ENCODE assay signal across 20 cellular contexts in genomic region chr18:10036479-10036878, GRCh38.
DNase-seq lines count a peak whose midpoint lies in the region; ATAC-seq, FAIRE-seq and TF ChIP-seq lines count a peak whose summit lies in the region.
"Had no signal": no experiment of that assay in that cellular context is flagged by ENCODE, and none has a peak within 500 bp of the region (broad histone marks: within the 10 kb centered on the region; RNA-seq: fewer than 3 reads in every experiment).

No MANE protein-coding gene starts in this region.

- WGBS in IMR-90 (ENCODE audit: extremely low coverage in 2 of 2, insufficient read length in 1 of 2), 2 experiments, result no CpG with 5 or more reads among the region's 6 CpGs
- WGBS in pancreas, 2 donors, result 90 to 93% methylated on average over 6 of the region's 6 CpGs

- no peak overlapping the region for H3K4me2 ChIP-seq in IMR-90 (ENCODE audit: low read depth, low read length)

- no peak overlapping the region; the same call in 1 of the 2 replicates for H2BK20ac ChIP-seq in IMR-90 (ENCODE audit: low read depth, low read length)

- peak; percentile 61 for DNase-seq in AG08395 (ENCODE audit: low spot score)
- no peak for DNase-seq in IMR-90
- peak; percentile 43 for DNase-seq in epithelial cell of esophagus (ENCODE audit: low read depth)
- no peak for DNase-seq in pancreas
- no peak for DNase-seq in NK-92 (lab: John Stamatoyannopoulos, UW; ENCODE audit: unreplicated experiment)
- DNase-seq in NCI-H774 (lab: John Stamatoyannopoulos, UW), result no peak
- DNase-seq: C1 segment of cervical spinal cord; cerebellar nuclear complex; immature natural killer cell; left lung; NCI-H2081 treated with DMSO at 0.1 percent for 48 hours; NCI-H82; Right ventricle myocardium superior; stimulated activated CD4-positive, alpha-beta T cell treated with anti-CD3 and anti-CD28 coated beads, Interleukin-2, amount 100 ng/mL, for 24 hours; substantia nigra had no signal

- in situ Hi-C loops in IMR-90 (cut with MboI; ENCODE audit: low sequenced_read_pairs), result no loop called here

- no peak overlapping the region for H3K4me3 ChIP-seq in IMR-90 (ENCODE audit: insufficient read depth, low read depth, low read length)
- no peak overlapping the region for H3K4me3 ChIP-seq in epithelial cell of esophagus (ENCODE audit: low read length)
- no peak overlapping the region for H3K4me3 ChIP-seq in pancreas
- H3K4me3 ChIP-seq: left lung had no signal

- H3K4ac ChIP-seq in IMR-90 (ENCODE audit: low read depth, low read length), result no peak overlapping the region

- H4K5ac ChIP-seq in IMR-90 (ENCODE audit: low read depth, low read length), result no peak overlapping the region

- no peak for TF ChIP-seq POLR2A in IMR-90 (IDR thresholded peaks at IDR 0.05; ENCODE audit: low read depth, low read length)

- no peak overlapping the region for H2BK5ac ChIP-seq in IMR-90 (ENCODE audit: low read depth, low read length, poor library complexity, severe bottlenecking)

- peak overlapping the region; percentile 20; the same call in 1 of the 2 replicates for H2AK5ac ChIP-seq in IMR-90 (ENCODE audit: low read depth, low read length)

- H2AK9ac ChIP-seq in IMR-90 (replicated peaks; ENCODE audit: low read depth, low read length, poor library complexity), result peak overlapping the region; percentile 74

- ATAC-seq in IMR-90 (ENCODE audit: low read depth) (no peak), pancreas (no peak), HG03108 (IDR thresholded peaks at IDR 0.05; ENCODE audit: unreplicated experiment) (no peak), HG02885 (IDR thresholded peaks at IDR 0.05; ENCODE audit: poor library complexity, unreplicated experiment) (no peak)
- ATAC-seq: activated naive CD4-positive, alpha-beta T cell treated with anti-CD3 and anti-CD28 coated beads, Interleukin-2, amount 50 U/mL, for 72 hours; WTC11 had no signal

- no peak overlapping the region for H4K91ac ChIP-seq in IMR-90 (ENCODE audit: insufficient read depth, low read depth, low read length)

- no peaks in the 10 kb centered on the region for H3K9me3 ChIP-seq in IMR-90 (ENCODE audit: control insufficient read depth, insufficient read depth, low read length)
- H3K9me3 ChIP-seq in pancreas, result no peaks in the 10 kb centered on the region

- no peak for FAIRE-seq in pancreas (lab: Jason Lieb, UNC)
- FAIRE-seq: GM19239 had no signal

- peak overlapping the region; percentile 40; the same call in 1 of the 2 replicates for H3K23ac ChIP-seq in IMR-90 (ENCODE audit: low read depth, low read length)

- H2AFZ ChIP-seq in IMR-90 (replicated peaks; ENCODE audit: low read length, poor library complexity), result no peak overlapping the region

- H3K9ac ChIP-seq in IMR-90 (ENCODE audit: low read depth, low read length), result no peak overlapping the region

- no peak overlapping the region for H3K56ac ChIP-seq in IMR-90 (ENCODE audit: extremely low read depth, insufficient read depth, low read length)

- CTCF ChIA-PET in IMR-90 (lab: Yijun Ruan, JAX), result no interaction called here

- H3K4me1 ChIP-seq in IMR-90 (ENCODE audit: control insufficient read depth, insufficient read depth, low read length), result peaks cover 2% of the 10 kb centered on the region; the same call in 1 of the 2 replicates
- H3K4me1 ChIP-seq in pancreas, result peaks cover 42 to 55% (median 46%) of the 10 kb centered on the region in 3 donors

- intact Hi-C loops in IMR-90 (cut with micrococcal nuclease), result no loop called here
- intact Hi-C loops in pancreas (cut with DNase I), result no loop called here

- H3K36me3 ChIP-seq in IMR-90 (ENCODE audit: control insufficient read depth, insufficient read depth, low read length) (no peaks in the 10 kb centered on the region), pancreas (no peaks in the 10 kb centered on the region)
- H3K36me3 ChIP-seq: left lung had no signal

- TF ChIP-seq RAD21 in IMR-90 (IDR thresholded peaks at IDR 0.05; ENCODE audit: low read length), result no peak

- H4K8ac ChIP-seq in IMR-90 (ENCODE audit: low read depth in 2 of 2, low read length in 2 of 2), result no peak overlapping the region

- H2BK15ac ChIP-seq in IMR-90 (ENCODE audit: low read depth, low read length), result no peak overlapping the region

- H3K79me1 ChIP-seq in IMR-90 (ENCODE audit: low read depth in 1 of 2, low read length in 2 of 2), result no peaks in the 10 kb centered on the region

- H3K18ac ChIP-seq in IMR-90 (ENCODE audit: low read depth, low read length), result no peak overlapping the region

- dilution Hi-C loops in IMR-90 (cut with HindIII; ENCODE audit: low sequenced_read_pairs, unreplicated experiment), result no loop called here

- H3K27ac ChIP-seq in IMR-90 (ENCODE audit: insufficient read depth, low read length) (no peak overlapping the region), pancreas (peak overlapping the region; percentile 70 to 81 (median 77))

- H2BK120ac ChIP-seq in IMR-90 (ENCODE audit: low read depth, low read length), result no peak overlapping the region; the same call in 1 of the 2 replicates

- no peaks in the 10 kb centered on the region; the same call in 1 of the 2 replicates for H3K9me1 ChIP-seq in IMR-90 (ENCODE audit: insufficient read depth, low read length)

- BruUV-seq in IMR-90 (replicated peaks; lab: Mats Ljungman, UMichigan), result no TSS peak

- no peaks in the 10 kb centered on the region for H3K27me3 ChIP-seq in IMR-90 (ENCODE audit: control insufficient read depth, insufficient read depth, low read length)
- no peaks in the 10 kb centered on the region for H3K27me3 ChIP-seq in pancreas
- H3K27me3 ChIP-seq: left lung had no signal

- no peaks in the 10 kb centered on the region for H4K20me1 ChIP-seq in IMR-90 (ENCODE audit: insufficient read depth, low read length)

- no peak for TF ChIP-seq CTCF in IMR-90 (conservative IDR thresholded peaks at IDR 0.05; ENCODE audit: low read depth, low read length)
- no peak for TF ChIP-seq CTCF in epithelial cell of esophagus (IDR thresholded peaks at IDR 0.05; ENCODE audit: insufficient read depth, low read depth, low read length, missing control alignments)
- no peak for TF ChIP-seq CTCF in pancreas (IDR thresholded peaks at IDR 0.05)

- POLR2A ChIA-PET in IMR-90 (lab: Charles Lee; ENCODE audit: unreplicated experiment), result no interaction called here

- 0 out of 2 replicates have a peak overlapping the region, but pooled peaks have one; percentile 41 for H3K14ac ChIP-seq in IMR-90 (replicated peaks; ENCODE audit: low read depth, low read length)

TF ChIP-seq in IMR-90, 13 proteins besides CTCF, POLR2A, EP300 and RAD21:
- TF ChIP-seq BHLHE40 (IDR thresholded peaks at IDR 0.05; ENCODE audit: low read depth, low read length) (no peak), CEBPB (IDR thresholded peaks at IDR 0.05; ENCODE audit: low read depth, low read length) (0 out of 2 replicates have a peak, but pooled peaks have one; percentile 37), RFX5 (IDR thresholded peaks at IDR 0.05; ENCODE audit: low read depth, low read length) (no peak), NFE2L2 (IDR thresholded peaks at IDR 0.05; ENCODE audit: low read depth, low read length) (no peak), MAFK (IDR thresholded peaks at IDR 0.05; ENCODE audit: low read depth, low read length) (no peak)

Comparison
In these comparisons a context has a peak if more than half of its experiments do, and no peak if none do; other contexts are left out.
1. DNase-seq: peak in AG08395 (single experiment) and epithelial cell of esophagus (single experiment); none in IMR-90 (single experiment), pancreas (0 of 6), NK-92 (single experiment) and NCI-H774 (single experiment).